Comparison of ENCODE assay signal across 8 cellular contexts in the genomic region with DNA sequence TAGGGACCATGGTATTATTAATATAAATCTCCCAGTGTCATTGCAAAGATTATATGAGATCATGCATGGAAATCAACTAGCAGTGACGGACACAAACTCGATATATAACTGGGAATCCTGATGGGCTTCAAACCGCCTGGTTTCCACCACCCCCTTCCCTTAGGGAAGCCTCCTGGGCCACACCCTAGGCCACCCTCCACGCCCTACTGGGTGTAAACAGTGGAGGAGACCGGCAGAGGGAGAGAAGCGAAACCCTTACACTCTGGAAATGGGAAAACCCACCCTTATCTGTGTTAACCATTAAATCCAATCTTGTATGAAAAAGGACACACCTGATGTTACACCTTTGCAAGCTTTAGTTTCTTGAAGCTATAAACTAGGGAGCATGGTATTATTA. TPM values are rescaled to one million over a fixed set of nuclear protein-coding genes. Genes with fewer than 3 reads are reported as not detected.
DNase-seq lines count a peak whose midpoint lies in the region; TF ChIP-seq lines count a peak whose summit lies in the region.

No MANE protein-coding gene starts in this region.

- no peak for TF ChIP-seq EP300 in suprapubic skin (IDR thresholded peaks at IDR 0.05)

- H3K4me3 ChIP-seq in HL-60 (replicated peaks; ENCODE audit: insufficient read depth, low read length) (peak overlapping the region; percentile 84), WI38 (ENCODE audit: low read depth, low read length) (peak overlapping the region; percentile 78), suprapubic skin (peak overlapping the region; percentile 82)

- no peaks in the 10 kb centered on the region for H3K27me3 Mint-ChIP-seq in nephron progenitor cell (ENCODE audit: low read depth, poor library complexity)

- H3K9me3 Mint-ChIP-seq in nephron progenitor cell: peaks cover 14% of the 10 kb centered on the region

- H3K4me1 Mint-ChIP-seq in nephron progenitor cell: no peaks in the 10 kb centered on the region

- H3K36me3 ChIP-seq in suprapubic skin: peaks cover 16% of the 10 kb centered on the region

- no peak overlapping the region for H3K27ac Mint-ChIP-seq in nephron progenitor cell

- 62% methylated on average over 6 of the region's 6 CpGs for WGBS in suprapubic skin

- TF ChIP-seq CTCF in HL-60 (IDR thresholded peaks at IDR 0.05; ENCODE audit: insufficient read depth, low read length): no peak
- no peak for TF ChIP-seq CTCF in WI38 (IDR thresholded peaks at IDR 0.05; ENCODE audit: low read depth, low read length)
- TF ChIP-seq CTCF in suprapubic skin (IDR thresholded peaks at IDR 0.05): no peak
- TF ChIP-seq CTCF in nephron progenitor cell (IDR thresholded peaks at IDR 0.05): no peak

- peaks cover 24% of the 10 kb centered on the region for H3K36me3 Mint-ChIP-seq in nephron progenitor cell (ENCODE audit: low read depth)

- DNase-seq in HL-60 (ENCODE audit: low read depth in 1 of 2, low spot score in 1 of 2) (no peak), iPS-NIHi11 (ENCODE audit: low spot score) (peak; percentile 11), suprapubic skin (ENCODE audit: low spot score in 2 of 2) (no peak), nephron progenitor cell (no peak), NCI-H1436 treated with DMSO at 0.1 percent for 48 hours (lab: John Stamatoyannopoulos, UW) (no peak)
- no peak for DNase-seq in stimulated activated CD4-positive, alpha-beta T cell treated with anti-CD3 and anti-CD28 coated beads, Interleukin-4, amount 100 ng/mL, for 24 hours
- DNase-seq in stimulated activated CD4-positive, alpha-beta T cell treated with anti-CD3 and anti-CD28 coated beads, Interleukin-1b, Interleukin-23, amount 100 ng/mL, for 48 hours: no peak

- H3K9me3 ChIP-seq in suprapubic skin: no peaks in the 10 kb centered on the region

- peaks cover 25% of the 10 kb centered on the region for H3K4me1 ChIP-seq in suprapubic skin

- H3K27ac ChIP-seq in HL-60 (replicated peaks) (peak overlapping the region; percentile 65), suprapubic skin (peak overlapping the region; percentile 80)

- H3K27me3 ChIP-seq in HL-60 (ENCODE audit: insufficient read depth, poor library complexity, severe bottlenecking) (no peaks in the 10 kb centered on the region), suprapubic skin (no peaks in the 10 kb centered on the region)

- TF ChIP-seq POLR2A in suprapubic skin (IDR thresholded peaks at IDR 0.05): no peak

- no peak overlapping the region for H3K4me3 Mint-ChIP-seq in nephron progenitor cell

RNA-seq across cellular contexts. Expression of a gene that starts 0.6 kb away (rescaled TPM):
- 10 to 100 TPM; 11.0 to 13.8 (median 12.5) TPM for total RNA-seq in suprapubic skin
